In the genomic region with DNA sequence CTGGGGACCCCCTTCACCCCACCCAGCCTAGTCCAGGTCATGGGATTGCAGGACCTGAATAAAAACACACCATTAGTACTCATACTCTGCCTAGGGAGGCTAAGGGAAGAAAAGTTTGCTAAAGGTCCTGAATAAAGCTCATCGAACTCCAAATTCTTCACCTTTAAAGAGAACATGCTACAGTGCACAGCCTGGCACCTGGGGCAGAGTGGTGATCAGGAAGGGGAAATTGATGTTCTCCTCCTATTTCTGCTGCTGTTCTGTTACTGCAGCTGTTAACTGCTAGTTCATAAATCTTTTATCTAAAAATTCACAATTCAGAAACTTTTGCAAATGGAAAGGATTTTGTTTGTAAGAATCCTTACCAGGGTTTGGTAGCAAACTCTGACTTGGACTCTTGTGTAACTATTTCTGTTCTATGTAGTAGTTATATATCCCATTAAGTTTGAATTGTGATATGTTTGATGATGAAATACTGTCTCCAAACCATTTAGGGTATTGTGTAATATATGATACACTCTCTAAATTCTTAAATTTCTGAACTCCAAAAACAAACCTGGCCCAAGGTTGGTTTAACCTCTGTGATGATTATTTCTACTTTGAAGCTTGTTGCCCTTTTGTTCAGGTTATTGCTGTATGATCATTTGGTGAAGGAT, we compare ENCODE assay signal across 20 cellular contexts. TPM values are rescaled to one million over a fixed set of nuclear protein-coding genes. Genes with fewer than 3 reads are reported as not detected.
DNase-seq lines count a peak whose midpoint lies in the region; ATAC-seq and TF ChIP-seq lines count a peak whose summit lies in the region.
"Had no signal": no experiment of that assay in that cellular context is flagged by ENCODE, and none has a peak within 500 bp of the region (broad histone marks: within the 10 kb centered on the region; RNA-seq: fewer than 3 reads in every experiment).

No MANE protein-coding gene starts in this region.

- H3K4me3 Mint-ChIP-seq in endodermal cell: no peak overlapping the region
- H3K4me3 Mint-ChIP-seq: activated CD8-positive, alpha-beta memory T cell treated with anti-CD3 and anti-CD28 coated beads, Interleukin-2, amount 10 ng/mL, durations not matched to agents 7 days and 5 days; T-helper 1 cell treated with Interleukin-12 subunit alpha and Interleukin-12 subunit beta and Interleukin-4 antibody, amounts not matched to agents 30 μg/mL and 1 μg/mL, for 36 hours had no signal

- peak overlapping the region; percentile 52 for H3K27ac ChIP-seq in neutrophil
- no peak overlapping the region for H3K27ac ChIP-seq in endodermal cell (ENCODE audit: low read depth, low read length)
- H3K27ac ChIP-seq: foreskin keratinocyte had no signal

- in situ Hi-C loops in GM13977 (cut with MboI; ENCODE audit: low pct_unique_long_range_greater_than_20kb, low sequenced_read_pairs, unreplicated experiment): no loop called here

- WGBS in endodermal cell (ENCODE audit: insufficient coverage in 1 of 2, insufficient read length in 1 of 2), 2 experiments: 100% methylated on average over 1 of the region's 1 CpG; no CpG with 5 or more reads in 1 of the 2 experiments

- H3K27me3 ChIP-seq in neutrophil (no peaks in the 10 kb centered on the region), endodermal cell (ENCODE audit: control insufficient read depth, insufficient read depth, low read length, poor library complexity, severe bottlenecking) (no peaks in the 10 kb centered on the region)
- H3K27me3 ChIP-seq: foreskin keratinocyte had no signal

- H3K4me1 ChIP-seq in neutrophil (ENCODE audit: control insufficient read depth in 1 of 2, insufficient read depth in 1 of 2, low read depth in 1 of 2, low read length in 1 of 2) (peaks cover 51 to 63% of the 10 kb centered on the region in 2 experiments), endodermal cell (ENCODE audit: control insufficient read depth, insufficient read depth, low read length) (no peaks in the 10 kb centered on the region)

- H3K4me3 ChIP-seq in GM08714 (ENCODE audit: low read length) (peak overlapping the region; percentile 53; the same call in 1 of the 2 replicates), neutrophil (ENCODE audit: low read depth in 1 of 2, low read length in 1 of 2) (no peak overlapping the region), endodermal cell (ENCODE audit: low read length) (no peak overlapping the region)

- H3K9me3 ChIP-seq in neutrophil (no peaks in the 10 kb centered on the region), endodermal cell (ENCODE audit: control insufficient read depth, low read length) (no peaks in the 10 kb centered on the region)

- H3K9me3 Mint-ChIP-seq in endodermal cell: no peaks in the 10 kb centered on the region
- H3K9me3 Mint-ChIP-seq: T-helper 1 cell treated with Interleukin-12 subunit alpha and Interleukin-12 subunit beta and Interleukin-4 antibody, amounts not matched to agents 30 μg/mL and 1 μg/mL, for 36 hours had no signal

- no peak overlapping the region for H3K27ac Mint-ChIP-seq in endodermal cell
- H3K27ac Mint-ChIP-seq: activated CD8-positive, alpha-beta memory T cell treated with anti-CD3 and anti-CD28 coated beads, Interleukin-2, amount 10 ng/mL, durations not matched to agents 7 days and 5 days; T-helper 1 cell treated with Interleukin-12 subunit alpha and Interleukin-12 subunit beta and Interleukin-4 antibody, amounts not matched to agents 30 μg/mL and 1 μg/mL, for 36 hours had no signal

- H3K36me3 Mint-ChIP-seq in endodermal cell (ENCODE audit: low read depth): no peaks in the 10 kb centered on the region

- no peaks in the 10 kb centered on the region for H3K4me1 Mint-ChIP-seq in endodermal cell

- H3K27me3 Mint-ChIP-seq in endodermal cell (ENCODE audit: insufficient read depth): no peaks in the 10 kb centered on the region
- H3K27me3 Mint-ChIP-seq: activated CD8-positive, alpha-beta memory T cell treated with anti-CD3 and anti-CD28 coated beads, Interleukin-2, amount 10 ng/mL, durations not matched to agents 7 days and 5 days had no signal

- DNase-seq in NOMO-1 (lab: John Stamatoyannopoulos, UW; ENCODE audit: unreplicated experiment in 2 of 2): peak; percentile 44 to 87
- peak; percentile 66 for DNase-seq in amniotic epithelial cell (ENCODE audit: low read depth)
- no peak for DNase-seq in endodermal cell
- no peak for DNase-seq in cerebellar nuclear complex (lab: John Stamatoyannopoulos, UW)
- DNase-seq in GM13977 (ENCODE audit: low spot score): no peak
- DNase-seq: activated CD8-positive, alpha-beta memory T cell treated with anti-CD3 and anti-CD28 coated beads, Interleukin-2, amount 10 ng/mL, durations not matched to agents 7 days and 5 days; activated gamma-delta T cell treated with Interleukin-2 at 50 U/mL for 16 hours; aorta; foreskin keratinocyte; left cardiac atrium; NCI-H1105; NCI-H2171; NCI-H774; occipital lobe; stimulated activated CD4-positive, alpha-beta T cell treated with anti-CD3 and anti-CD28 coated beads, Interleukin-2, amount 100 ng/mL, for 48 hours had no signal

- H3K36me3 ChIP-seq in neutrophil (peaks cover 9% of the 10 kb centered on the region), endodermal cell (ENCODE audit: control insufficient read depth, insufficient read depth, low read length) (no peaks in the 10 kb centered on the region)

- no peak for ATAC-seq in GM18868 (IDR thresholded peaks at IDR 0.05; ENCODE audit: unreplicated experiment)
- ATAC-seq: activated CD8-positive, alpha-beta memory T cell treated with anti-CD3 and anti-CD28 coated beads, Interleukin-2, amount 10 ng/mL, durations not matched to agents 7 days and 5 days; foreskin keratinocyte; Right ventricle myocardium inferior had no signal

- no peak for TF ChIP-seq CTCF in neutrophil (IDR thresholded peaks at IDR 0.05)
- no peak for TF ChIP-seq CTCF in endodermal cell (conservative IDR thresholded peaks at IDR 0.05)
- no peak for TF ChIP-seq CTCF in GM13977 (IDR thresholded peaks at IDR 0.05; ENCODE audit: extremely low read depth, insufficient read depth, missing control alignments)

- no peak overlapping the region for H3K9ac ChIP-seq in endodermal cell (ENCODE audit: extremely low read depth, low read length, poor library complexity, severe bottlenecking)

RNA-seq across cellular contexts. Expression of a gene that starts 27.9 kb away (rescaled TPM):
- 10 to 100 TPM in 1 of 2 donors, 1 to 10 TPM in 1; 9.2 to 12.1 TPM for total RNA-seq in endodermal cell
- polyA plus RNA-seq in endodermal cell (2013, experiment 1 of 2): 0.89 TPM
- polyA plus RNA-seq in endodermal cell (2013, experiment 2 of 2): 1.4 TPM

Comparison
In these comparisons a context has a peak if more than half of its experiments do, and no peak if none do; other contexts are left out.
1. DNase-seq: peak in NOMO-1 (2 of 2) and amniotic epithelial cell (single experiment); none in endodermal cell (single experiment), cerebellar nuclear complex (0 of 2) and GM13977 (single experiment).